Comparison of ENCODE assay signal across 8 cellular contexts in the genomic region with DNA sequence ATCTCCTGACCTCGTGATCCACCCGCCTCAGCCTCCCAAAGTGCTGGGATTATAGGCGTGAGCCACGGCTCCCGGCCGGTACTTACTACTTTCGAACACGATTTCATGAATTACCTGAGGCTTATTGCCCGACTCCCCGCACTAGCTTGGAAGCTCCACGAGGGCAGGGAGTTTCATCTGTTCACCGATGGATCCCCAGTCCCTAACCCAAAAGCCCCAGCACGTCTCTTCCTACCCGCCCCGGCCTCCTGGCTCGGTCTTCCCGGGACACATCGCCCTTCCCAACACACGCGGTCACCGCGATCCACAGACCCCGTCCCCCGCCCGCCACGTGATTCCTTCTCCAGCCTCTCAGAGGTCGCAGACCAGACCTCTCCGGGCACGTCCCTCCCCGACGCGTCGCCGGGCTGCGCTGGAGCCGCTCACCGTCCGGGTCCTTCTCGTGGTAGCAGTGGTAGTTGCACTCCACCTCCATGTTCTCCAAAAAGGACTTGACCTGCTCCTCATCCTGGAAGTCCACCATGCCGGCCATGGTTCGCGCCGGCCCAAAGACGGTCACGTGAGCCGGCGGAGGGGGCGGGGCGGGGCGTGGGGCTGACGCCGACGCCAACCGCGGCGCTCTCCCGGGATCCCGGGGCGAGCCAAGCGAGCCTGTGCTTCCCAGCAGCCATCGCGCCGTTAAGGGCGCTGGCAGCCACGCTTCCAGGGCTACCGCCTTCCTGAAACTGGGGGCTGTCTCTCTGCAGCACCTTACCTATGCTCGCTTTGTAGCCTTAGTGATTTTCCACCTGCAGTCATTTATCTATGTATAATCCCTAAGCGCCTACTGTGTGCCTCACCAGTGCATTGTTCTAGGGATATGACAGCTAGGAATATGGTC. TPM values are rescaled to one million over a fixed set of nuclear protein-coding genes. Genes with fewer than 3 reads are reported as not detected.
A peak's percentile ranks its signal among the peaks of the same experiment; 100 is the strongest.
DNase-seq lines count a peak whose midpoint lies in the region; ATAC-seq and TF ChIP-seq lines count a peak whose summit lies in the region.

TSS of gene COA7 (minus strand) at position 553 of the 880 bp plus-strand sequence. CDS start at position 532, 21 bp downstream.

- ATAC-seq in T-helper 17 cell (peak; percentile 31), left ventricle myocardium superior (peak; percentile 88)

- DNase-seq in G401 (ENCODE audit: low spot score) (peak; percentile 82), HFFc6 (peak; percentile 69), NCI-H1436 treated with DMSO at 0.1 percent for 48 hours (lab: John Stamatoyannopoulos, UW) (peak; percentile 18), T-helper 17 cell (peak; percentile 23 to 72 (median 65)), left ventricle myocardium superior (peak; percentile 94), progenitor cell of endocrine pancreas (ENCODE audit: low spot score, unreplicated experiment) (peak; percentile 50)

- H3K27ac Mint-ChIP-seq in HFFc6 = peak within 1 kb of the TSS; percentile 95
- peak within 1 kb of the TSS; percentile 93 for H3K27ac Mint-ChIP-seq in T-helper 17 cell
- H3K27ac Mint-ChIP-seq in progenitor cell of endocrine pancreas = peak within 1 kb of the TSS; percentile 94

- H3K4me1 Mint-ChIP-seq in HFFc6 (ENCODE audit: low read depth) (peaks cover 35% of the 10 kb centered on the region), T-helper 17 cell (peaks cover 35% of the 10 kb centered on the region), progenitor cell of endocrine pancreas (ENCODE audit: low read depth) (peaks cover under 1% of the 10 kb centered on the region)

- in situ Hi-C loops in G401 (cut with HindIII; ENCODE audit: low sequenced_read_pairs) = no loop called here

- no peaks in the 10 kb centered on the region for H3K36me3 ChIP-seq in urinary bladder (ENCODE audit: insufficient read depth)

- intact Hi-C loops in left ventricle myocardium superior (cut with micrococcal nuclease) = no loop called here

- TF ChIP-seq CTCF in HFFc6 (IDR thresholded peaks at IDR 0.05) = no peak
- no peak for TF ChIP-seq CTCF in progenitor cell of endocrine pancreas (IDR thresholded peaks at IDR 0.05; ENCODE audit: unreplicated experiment)

- peak within 1 kb of the TSS; percentile 59 for H3K4me3 ChIP-seq in urinary bladder (ENCODE audit: low read depth, low read length)

- H3K36me3 Mint-ChIP-seq in HFFc6 (ENCODE audit: low read depth) (peaks cover 14% of the 10 kb centered on the region), T-helper 17 cell (ENCODE audit: low read depth) (no peaks in the 10 kb centered on the region), progenitor cell of endocrine pancreas (ENCODE audit: insufficient read depth) (peaks cover 5% of the 10 kb centered on the region)

- H3K27ac ChIP-seq in angular gyrus (ENCODE audit: low read depth, low read length) (peak within 1 kb of the TSS; percentile 84), urinary bladder (ENCODE audit: low read depth) (peak within 1 kb of the TSS; percentile 53)

- no peaks in the 10 kb centered on the region for H3K4me1 ChIP-seq in urinary bladder (ENCODE audit: insufficient read depth)

- 2% methylated on average over 68 of the region's 68 CpGs for WGBS in urinary bladder

- peaks cover 10% of the 10 kb centered on the region for H3K9me3 Mint-ChIP-seq in HFFc6
- H3K9me3 Mint-ChIP-seq in progenitor cell of endocrine pancreas (ENCODE audit: low read depth) = no peaks in the 10 kb centered on the region

- H3K4me3 Mint-ChIP-seq in HFFc6 = peak within 1 kb of the TSS; percentile 97
- H3K4me3 Mint-ChIP-seq in T-helper 17 cell = peak within 1 kb of the TSS; percentile 93
- H3K4me3 Mint-ChIP-seq in progenitor cell of endocrine pancreas (ENCODE audit: low read depth) = peak within 1 kb of the TSS; percentile 85

- H3K27me3 Mint-ChIP-seq in HFFc6 (ENCODE audit: insufficient read depth) (no peaks in the 10 kb centered on the region), T-helper 17 cell (no peaks in the 10 kb centered on the region), progenitor cell of endocrine pancreas (no peaks in the 10 kb centered on the region)

- H3K9me3 ChIP-seq in T-helper 17 cell (ENCODE audit: control insufficient read depth, low read length, poor library complexity, severe bottlenecking) = no peaks in the 10 kb centered on the region

RNA-seq across cellular contexts. Expression of gene COA7, which starts in this region (rescaled TPM):
- total RNA-seq in G401 (2014; rRNA removed; shearing (Covaris generic)) = 13.2 and 20.8 TPM in 2 replicates
- total RNA-seq in HFFc6 (2021; fragmentation: NEBNext Ultra II Directional; extraction: Animal tissue kit (Norgen Biotek cat#: 25700)) = 10 to 100 TPM; 17.8 to 25.8 (median 20.1) TPM
- total RNA-seq in T-helper 17 cell (1 to 10 TPM; 1.9 to 3.9 TPM), left ventricle myocardium superior (18.5 TPM), progenitor cell of endocrine pancreas (15.4 and 16.5 TPM in 2 replicates), urinary bladder (7.9 TPM)
- polyA plus RNA-seq in urinary bladder = 9.4 TPM

Comparison
In these comparisons a context has a peak if more than half of its experiments do, and no peak if none do; other contexts are left out.
1. Peak in every context shown above with its lines: DNase-seq, ATAC-seq, H3K4me3 ChIP-seq and H3K27ac ChIP-seq.
2. DNase-seq: peak in every context shown above with its lines; median percentile 94 in left ventricle myocardium superior; 82 in G401; 69 in HFFc6; 65 in T-helper 17 cell; 50 in progenitor cell of endocrine pancreas; 18 in NCI-H1436 treated with DMSO at 0.1 percent for 48 hours.